In the genomic region with DNA sequence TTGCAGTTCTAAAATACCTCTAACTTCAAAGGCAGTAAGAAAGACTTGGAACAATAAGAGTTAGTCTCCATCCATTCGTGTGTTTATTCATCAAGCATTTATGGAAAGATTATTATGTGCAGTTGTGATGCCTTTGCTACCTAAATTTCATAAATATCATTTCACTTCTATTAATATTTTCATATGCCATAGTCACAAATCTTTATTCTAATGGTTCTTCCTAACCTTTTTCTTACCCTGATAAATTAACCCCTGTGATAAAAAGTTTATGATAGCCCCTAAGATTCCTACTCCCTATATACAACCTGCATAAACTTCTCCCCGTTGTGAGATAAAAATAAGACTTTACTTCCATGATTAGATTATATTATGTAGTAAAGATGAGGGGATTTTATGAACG, we compare ENCODE assay signal across 28 cellular contexts.
"Had no signal": no experiment of that assay in that cellular context is flagged by ENCODE, and none has a peak within 500 bp of the region (broad histone marks: within the 10 kb centered on the region; RNA-seq: fewer than 3 reads in every experiment).

No MANE protein-coding gene starts in this region.

- FAIRE-seq: colon, endometrium, endothelial cell of umbilical vein had no signal

- H3K9me3 ChIP-seq: colonic mucosa, gastrocnemius medialis had no signal

- H3K27me3 ChIP-seq: colonic mucosa, dorsolateral prefrontal cortex, esophagus muscularis mucosa, esophagus squamous epithelium, foreskin keratinocyte, gastrocnemius medialis, gastroesophageal sphincter, heart left ventricle, heart right ventricle, hepatocyte had no signal

- H3K4me1 ChIP-seq: colonic mucosa, gastrocnemius medialis, gastroesophageal sphincter, heart left ventricle, heart right ventricle had no signal

- H3K27ac ChIP-seq: colonic mucosa, coronary artery, dorsolateral prefrontal cortex, epithelial cell of prostate, esophagus muscularis mucosa, esophagus squamous epithelium, foreskin keratinocyte, gastrocnemius medialis, gastroesophageal sphincter, heart left ventricle, heart right ventricle, hepatocyte had no signal

- H3K79me2 ChIP-seq: hepatocyte had no signal

- H2AFZ ChIP-seq: hepatocyte had no signal

- ATAC-seq: effector memory CD8-positive, alpha-beta T cell; esophagus mucosa; foreskin keratinocyte; gastrocnemius medialis; gastroesophageal sphincter; heart left ventricle; heart right ventricle had no signal

- H3K4me3 ChIP-seq: colonic mucosa, coronary artery, dorsolateral prefrontal cortex, esophagus muscularis mucosa, esophagus squamous epithelium, gastrocnemius medialis, gastroesophageal sphincter, heart left ventricle, heart right ventricle, hepatocyte had no signal

- DNase-seq: colonic mucosa; cortex of kidney; dermis blood vessel endothelial cell; dorsolateral prefrontal cortex; effector CD4-positive, alpha-beta T cell; effector CD8-positive, alpha-beta T cell; effector memory CD4-positive, alpha-beta T cell; effector memory CD8-positive, alpha-beta T cell; endodermal cell; erythroblast; esophagus squamous epithelium; foreskin fibroblast; foreskin keratinocyte; foreskin melanocyte; gastrocnemius medialis; glutamatergic neuron; head of caudate nucleus; heart left ventricle; heart right ventricle had no signal

- H3K36me3 ChIP-seq: colonic mucosa, esophagus muscularis mucosa, esophagus squamous epithelium, gastrocnemius medialis, gastroesophageal sphincter, heart left ventricle had no signal

- H3K4me2 ChIP-seq: hepatocyte had no signal
